In the genomic region with DNA sequence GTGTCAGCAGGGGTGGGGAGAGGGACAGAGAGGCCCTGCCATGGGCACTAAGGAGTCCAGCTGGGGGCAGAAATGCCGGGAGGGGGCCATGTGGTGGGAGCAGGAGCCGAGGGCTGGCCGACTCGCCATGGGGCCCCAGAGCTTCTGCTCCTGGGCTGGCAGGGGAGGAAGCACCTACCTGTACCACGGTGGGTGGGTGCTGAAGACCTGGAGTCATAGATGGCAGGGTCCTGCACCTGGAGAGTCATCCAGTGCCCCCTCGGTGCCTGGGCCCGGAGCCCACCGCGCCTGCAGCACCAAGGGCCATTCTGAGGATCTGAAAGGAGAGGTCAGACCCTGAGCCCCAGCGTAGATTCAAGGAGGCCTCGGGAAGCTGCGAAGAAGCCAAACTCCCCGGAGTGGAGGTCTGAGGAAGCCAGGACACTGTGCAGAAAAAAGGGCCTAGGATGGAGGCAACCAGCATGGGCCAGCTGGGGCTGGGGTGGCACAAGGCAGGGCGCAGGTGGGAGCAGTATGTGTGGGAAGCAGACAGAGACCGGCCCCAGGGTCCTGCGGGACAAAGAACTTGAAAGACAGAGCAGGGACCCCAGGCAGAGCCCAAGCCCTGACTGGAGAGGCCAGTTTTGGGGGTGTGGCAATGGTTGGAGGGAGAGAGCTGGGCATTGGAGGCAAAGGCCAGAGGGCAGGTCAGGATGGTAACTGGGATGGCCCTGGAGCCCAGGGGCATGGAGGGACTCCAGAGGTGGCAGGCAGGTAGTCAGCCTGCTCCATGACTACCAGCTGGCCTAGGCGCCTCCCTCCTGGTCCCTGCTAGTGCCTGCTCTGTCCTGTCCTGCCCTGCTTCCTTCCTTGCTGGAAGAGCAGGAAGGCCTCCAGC, we compare ENCODE assay signal across 15 cellular contexts. TPM values are rescaled to one million over a fixed set of nuclear protein-coding genes. Genes with fewer than 3 reads are reported as not detected.
DNase-seq lines count a peak whose midpoint lies in the region; ATAC-seq and TF ChIP-seq lines count a peak whose summit lies in the region.
"Had no signal": no experiment of that assay in that cellular context is flagged by ENCODE, and none has a peak within 500 bp of the region (broad histone marks: within the 10 kb centered on the region; RNA-seq: fewer than 3 reads in every experiment).

No MANE protein-coding gene starts in this region.

- H3K4me1 Mint-ChIP-seq in activated CD4-positive, alpha-beta T cell treated with anti-CD3 and anti-CD28 coated beads, Interleukin-2, amount 10 ng/mL, durations not matched to agents 7 days and 5 days: peaks cover 23% of the 10 kb centered on the region
- H3K4me1 Mint-ChIP-seq in activated T-helper 1 cell treated with anti-CD3 and anti-CD28 coated beads, Interleukin-12 subunit alpha, Interleukin-12 subunit beta, Interleukin-2, Interleukin-4 antibody, amounts not matched to agents 30 ng/mL and 10 ng/mL and 1 ng/mL, durations not matched to agents 14 hours and 24 hours and 36 hours (ENCODE audit: low read depth): peaks cover 22% of the 10 kb centered on the region
- H3K4me1 Mint-ChIP-seq in progenitor cell of endocrine pancreas (ENCODE audit: low read depth): peaks cover 2% of the 10 kb centered on the region

- H2AFZ ChIP-seq in PC-9: no peak overlapping the region

- no peaks in the 10 kb centered on the region for H3K36me3 ChIP-seq in PC-9 (ENCODE audit: low read depth)

- peak overlapping the region; percentile 48 for H3K4me3 Mint-ChIP-seq in activated CD4-positive, alpha-beta T cell treated with anti-CD3 and anti-CD28 coated beads, Interleukin-2, amount 10 ng/mL, durations not matched to agents 7 days and 5 days
- H3K4me3 Mint-ChIP-seq in activated T-helper 1 cell treated with anti-CD3 and anti-CD28 coated beads, Interleukin-12 subunit alpha, Interleukin-12 subunit beta, Interleukin-2, Interleukin-4 antibody, amounts not matched to agents 30 ng/mL and 10 ng/mL and 1 ng/mL, durations not matched to agents 14 hours and 24 hours and 36 hours: peak overlapping the region; percentile 63
- peak overlapping the region; percentile 37 for H3K4me3 Mint-ChIP-seq in progenitor cell of endocrine pancreas (ENCODE audit: low read depth)
- H3K4me3 Mint-ChIP-seq: activated CD4-positive, alpha-beta T cell treated with anti-CD3 and anti-CD28 coated beads for 36 hours had no signal

- H3K4me3 ChIP-seq in PC-9: no peak overlapping the region

- 0 out of 2 replicates have a peak, but pooled peaks cover 4% of the 10 kb centered on the region for H3K4me1 ChIP-seq in PC-9 (replicated peaks; ENCODE audit: insufficient read depth)

- H4K20me1 ChIP-seq in PC-9 (ENCODE audit: insufficient read depth): no peaks in the 10 kb centered on the region

- peak; percentile 44 for ATAC-seq in left lobe of liver
- no peak for ATAC-seq in Right ventricle myocardium inferior
- ATAC-seq: activated CD4-positive, alpha-beta T cell treated with anti-CD3 and anti-CD28 coated beads for 36 hours; activated T-cell treated with anti-CD3 and anti-CD28 coated beads, Interleukin-2, amount 50 U/mL, for 4 hours had no signal

- no peak for DNase-seq in activated CD4-positive, alpha-beta T cell treated with anti-CD3 and anti-CD28 coated beads, Interleukin-2, amount 10 ng/mL, durations not matched to agents 7 days and 5 days
- no peak for DNase-seq in activated CD4-positive, alpha-beta T cell treated with anti-CD3 and anti-CD28 coated beads, Interleukin-2, amount 50 U/mL, for 48 hours
- no peak for DNase-seq in activated T-helper 1 cell treated with anti-CD3 and anti-CD28 coated beads, Interleukin-12 subunit alpha, Interleukin-12 subunit beta, Interleukin-2, Interleukin-4 antibody, amounts not matched to agents 30 ng/mL and 10 ng/mL and 1 ng/mL, durations not matched to agents 14 hours and 24 hours and 36 hours (ENCODE audit: low spot score)
- DNase-seq in left lobe of liver (ENCODE audit: low spot score) (no peak), progenitor cell of endocrine pancreas (ENCODE audit: low spot score, unreplicated experiment) (no peak), Right ventricle myocardium inferior (ENCODE audit: missing footprints) (no peak), cerebellum (ENCODE audit: low spot score) (no peak), PC-9 (no peak)
- DNase-seq: activated CD4-positive, alpha-beta T cell treated with anti-CD3 and anti-CD28 coated beads for 36 hours; activated T-cell treated with anti-CD3 and anti-CD28 coated beads, Interleukin-2, amount 50 U/mL, for 4 hours; kidney glomerular epithelial cell; NCI-H1694 treated with DMSO at 0.1 percent for 48 hours; NCI-H524 had no signal

- H3K9me3 ChIP-seq in PC-9 (ENCODE audit: insufficient read depth, low read depth): no peaks in the 10 kb centered on the region
- H3K9me3 ChIP-seq: tibial nerve had no signal

- no peak overlapping the region for H3K4me2 ChIP-seq in PC-9

- no peaks in the 10 kb centered on the region for H3K36me3 Mint-ChIP-seq in activated CD4-positive, alpha-beta T cell treated with anti-CD3 and anti-CD28 coated beads, Interleukin-2, amount 10 ng/mL, durations not matched to agents 7 days and 5 days (ENCODE audit: low read depth)
- H3K36me3 Mint-ChIP-seq in activated T-helper 1 cell treated with anti-CD3 and anti-CD28 coated beads, Interleukin-12 subunit alpha, Interleukin-12 subunit beta, Interleukin-2, Interleukin-4 antibody, amounts not matched to agents 30 ng/mL and 10 ng/mL and 1 ng/mL, durations not matched to agents 14 hours and 24 hours and 36 hours (ENCODE audit: low read depth): no peaks in the 10 kb centered on the region
- no peaks in the 10 kb centered on the region for H3K36me3 Mint-ChIP-seq in progenitor cell of endocrine pancreas (ENCODE audit: insufficient read depth)

- H3K9me3 Mint-ChIP-seq in activated CD4-positive, alpha-beta T cell treated with anti-CD3 and anti-CD28 coated beads, Interleukin-2, amount 10 ng/mL, durations not matched to agents 7 days and 5 days: no peaks in the 10 kb centered on the region
- no peaks in the 10 kb centered on the region for H3K9me3 Mint-ChIP-seq in activated T-helper 1 cell treated with anti-CD3 and anti-CD28 coated beads, Interleukin-12 subunit alpha, Interleukin-12 subunit beta, Interleukin-2, Interleukin-4 antibody, amounts not matched to agents 30 ng/mL and 10 ng/mL and 1 ng/mL, durations not matched to agents 14 hours and 24 hours and 36 hours
- H3K9me3 Mint-ChIP-seq in progenitor cell of endocrine pancreas (ENCODE audit: low read depth): no peaks in the 10 kb centered on the region
- H3K9me3 Mint-ChIP-seq: activated T-cell treated with anti-CD3 and anti-CD28 coated beads, Interleukin-2, amount 50 U/mL, for 4 hours had no signal

- no peaks in the 10 kb centered on the region for H3K79me2 ChIP-seq in PC-9 (ENCODE audit: low read depth)

- no peak overlapping the region for H3K27ac ChIP-seq in PC-9

- H3K27ac Mint-ChIP-seq in activated CD4-positive, alpha-beta T cell treated with anti-CD3 and anti-CD28 coated beads, Interleukin-2, amount 10 ng/mL, durations not matched to agents 7 days and 5 days: peak overlapping the region; percentile 25
- no peak overlapping the region for H3K27ac Mint-ChIP-seq in activated T-helper 1 cell treated with anti-CD3 and anti-CD28 coated beads, Interleukin-12 subunit alpha, Interleukin-12 subunit beta, Interleukin-2, Interleukin-4 antibody, amounts not matched to agents 30 ng/mL and 10 ng/mL and 1 ng/mL, durations not matched to agents 14 hours and 24 hours and 36 hours
- H3K27ac Mint-ChIP-seq in progenitor cell of endocrine pancreas: no peak overlapping the region

- intact Hi-C loops in activated T-helper 1 cell treated with anti-CD3 and anti-CD28 coated beads, Interleukin-12 subunit alpha, Interleukin-12 subunit beta, Interleukin-2, Interleukin-4 antibody, amounts not matched to agents 30 ng/mL and 10 ng/mL and 1 ng/mL, durations not matched to agents 14 hours and 24 hours and 36 hours (cut with micrococcal nuclease): no loop called here
- intact Hi-C loops in Right ventricle myocardium inferior (cut with DNase I) (no loop called here), PC-9 (cut with micrococcal nuclease; ENCODE audit: unreplicated experiment) (no loop called here)

- no peaks in the 10 kb centered on the region for H3K9me2 ChIP-seq in PC-9 (ENCODE audit: insufficient read depth)

- CTCF ChIA-PET in activated CD4-positive, alpha-beta T cell treated with anti-CD3 and anti-CD28 coated beads, Interleukin-2, amount 10 ng/mL, durations not matched to agents 7 days and 5 days (lab: Charles Lee): interaction anchor here (1.0 to 1.2 kb wide), 4 partner anchors 13 to 40 kb away, joined by 3 read pairs; no protein-coding TSS in a partner anchor
- CTCF ChIA-PET in PC-9 (lab: Charles Lee): no interaction called here

- H3K27me3 ChIP-seq in PC-9 (ENCODE audit: insufficient read depth, low read depth): peaks cover 54% of the 10 kb centered on the region
- H3K27me3 ChIP-seq: dorsolateral prefrontal cortex, tibial nerve had no signal

- H3F3A ChIP-seq in PC-9 (ENCODE audit: insufficient read depth, low read depth): no peaks in the 10 kb centered on the region

- peaks cover 12% of the 10 kb centered on the region for H3K27me3 Mint-ChIP-seq in activated CD4-positive, alpha-beta T cell treated with anti-CD3 and anti-CD28 coated beads, Interleukin-2, amount 10 ng/mL, durations not matched to agents 7 days and 5 days
- H3K27me3 Mint-ChIP-seq in activated T-helper 1 cell treated with anti-CD3 and anti-CD28 coated beads, Interleukin-12 subunit alpha, Interleukin-12 subunit beta, Interleukin-2, Interleukin-4 antibody, amounts not matched to agents 30 ng/mL and 10 ng/mL and 1 ng/mL, durations not matched to agents 14 hours and 24 hours and 36 hours (ENCODE audit: insufficient read depth): peaks cover 22% of the 10 kb centered on the region
- H3K27me3 Mint-ChIP-seq in progenitor cell of endocrine pancreas: peaks cover 47% of the 10 kb centered on the region

- TF ChIP-seq CTCF in progenitor cell of endocrine pancreas (IDR thresholded peaks at IDR 0.05; ENCODE audit: unreplicated experiment): no peak
- TF ChIP-seq CTCF in PC-9 (conservative IDR thresholded peaks at IDR 0.05): no peak

- POLR2A ChIA-PET in activated CD4-positive, alpha-beta T cell treated with anti-CD3 and anti-CD28 coated beads, Interleukin-2, amount 10 ng/mL, durations not matched to agents 7 days and 5 days (lab: Charles Lee): no interaction called here
- POLR2A ChIA-PET in PC-9 (lab: Charles Lee; ENCODE audit: unreplicated experiment): interaction anchor here (0.6 kb wide), 1 partner anchor 376 kb away, joined by 3 read pairs; no protein-coding TSS in a partner anchor

- BruUV-seq in PC-9 (replicated peaks; lab: Mats Ljungman, UMichigan): no TSS peak

RNA-seq across cellular contexts. Expression of a gene that starts 26.7 kb away (rescaled TPM):
- total RNA-seq in activated CD4-positive, alpha-beta T cell treated with anti-CD3 and anti-CD28 coated beads, Interleukin-2, amount 10 ng/mL, durations not matched to agents 7 days and 5 days: 1 to 10 TPM; 2.0 to 2.5 TPM
- 2.4 and 3.1 TPM in 2 replicates for total RNA-seq in activated T-helper 1 cell treated with anti-CD3 and anti-CD28 coated beads, Interleukin-12 subunit alpha, Interleukin-12 subunit beta, Interleukin-2, Interleukin-4 antibody, amounts not matched to agents 30 ng/mL and 10 ng/mL and 1 ng/mL, durations not matched to agents 14 hours and 24 hours and 36 hours
- total RNA-seq in left lobe of liver (2.2 TPM), progenitor cell of endocrine pancreas (51.1 and 52.9 TPM in 2 replicates), Right ventricle myocardium inferior (110 TPM), cerebellum (76.5 TPM), PC-9 (2021) (4.6 and 5.7 TPM in 2 replicates)

RNA-seq across cellular contexts. Expression of a gene that starts 42.9 kb away (rescaled TPM):
- 10 to 100 TPM; 40.7 to 42.3 TPM for total RNA-seq in activated CD4-positive, alpha-beta T cell treated with anti-CD3 and anti-CD28 coated beads, Interleukin-2, amount 10 ng/mL, durations not matched to agents 7 days and 5 days
- total RNA-seq in activated T-helper 1 cell treated with anti-CD3 and anti-CD28 coated beads, Interleukin-12 subunit alpha, Interleukin-12 subunit beta, Interleukin-2, Interleukin-4 antibody, amounts not matched to agents 30 ng/mL and 10 ng/mL and 1 ng/mL, durations not matched to agents 14 hours and 24 hours and 36 hours: 45.6 and 48.5 TPM in 2 replicates
- total RNA-seq in left lobe of liver: 16.1 TPM
- 41.4 and 42.2 TPM in 2 replicates for total RNA-seq in progenitor cell of endocrine pancreas
- total RNA-seq in Right ventricle myocardium inferior: 11.6 TPM
- total RNA-seq in cerebellum: 14.2 TPM
- total RNA-seq in PC-9 (2021): 47.4 and 54.9 TPM in 2 replicates

RNA-seq across cellular contexts. Expression of a gene that starts 48.2 kb away (rescaled TPM):
- total RNA-seq in activated CD4-positive, alpha-beta T cell treated with anti-CD3 and anti-CD28 coated beads, Interleukin-2, amount 10 ng/mL, durations not matched to agents 7 days and 5 days: 10 to 100 TPM; 31.7 to 34.3 TPM
- total RNA-seq in activated T-helper 1 cell treated with anti-CD3 and anti-CD28 coated beads, Interleukin-12 subunit alpha, Interleukin-12 subunit beta, Interleukin-2, Interleukin-4 antibody, amounts not matched to agents 30 ng/mL and 10 ng/mL and 1 ng/mL, durations not matched to agents 14 hours and 24 hours and 36 hours: 81.7 and 85.4 TPM in 2 replicates
- total RNA-seq in left lobe of liver (7.8 TPM), progenitor cell of endocrine pancreas (48.7 and 55.1 TPM in 2 replicates), Right ventricle myocardium inferior (24.5 TPM), cerebellum (18.9 TPM), PC-9 (2021) (45.8 and 49.4 TPM in 2 replicates)
